ENCODE assay signal across 23 cellular contexts in genomic region chr9:124786881-124787573, GRCh38. TPM values are rescaled to one million over a fixed set of nuclear protein-coding genes. Genes with fewer than 3 reads are reported as not detected.
DNase-seq lines count a peak whose midpoint lies in the region; TF ChIP-seq lines count a peak whose summit lies in the region.
"Had no signal": no experiment of that assay in that cellular context is flagged by ENCODE, and none has a peak within 500 bp of the region (broad histone marks: within the 10 kb centered on the region; RNA-seq: fewer than 3 reads in every experiment).

No MANE protein-coding gene starts in this region.

- H3K36me3 Mint-ChIP-seq in activated naive CD4-positive, alpha-beta T cell treated with anti-CD3 and anti-CD28 coated beads, Interleukin-2, amount 10 ng/mL, durations not matched to agents 7 days and 5 days: no peaks in the 10 kb centered on the region
- H3K36me3 Mint-ChIP-seq in osteocyte (ENCODE audit: unreplicated experiment): peaks cover 1% of the 10 kb centered on the region
- H3K36me3 Mint-ChIP-seq: mesothelial cell of epicardium had no signal

- H3K27ac Mint-ChIP-seq in activated naive CD4-positive, alpha-beta T cell treated with anti-CD3 and anti-CD28 coated beads, Interleukin-2, amount 10 ng/mL, durations not matched to agents 7 days and 5 days: no peak overlapping the region
- no peak overlapping the region for H3K27ac Mint-ChIP-seq in osteocyte (ENCODE audit: unreplicated experiment)
- H3K27ac Mint-ChIP-seq: HFFc6, mesothelial cell of epicardium, nephron had no signal

- no peaks in the 10 kb centered on the region for H3K4me1 ChIP-seq in mesendoderm (ENCODE audit: control insufficient read depth, low read depth, low read length)
- H3K4me1 ChIP-seq: prostate gland had no signal

- no peak overlapping the region for H4K5ac ChIP-seq in mesendoderm (ENCODE audit: low read length)

- H3K4ac ChIP-seq in mesendoderm (ENCODE audit: low read depth, low read length): no peak overlapping the region

- H3K18ac ChIP-seq in mesendoderm (ENCODE audit: low read length): no peak overlapping the region

- H3K27me3 Mint-ChIP-seq in activated naive CD4-positive, alpha-beta T cell treated with anti-CD3 and anti-CD28 coated beads, Interleukin-2, amount 10 ng/mL, durations not matched to agents 7 days and 5 days: peaks cover 41% of the 10 kb centered on the region
- H3K27me3 Mint-ChIP-seq in osteocyte (ENCODE audit: unreplicated experiment): no peaks in the 10 kb centered on the region
- H3K27me3 Mint-ChIP-seq: central memory CD8-positive, alpha-beta T cell had no signal

- H3K4me2 ChIP-seq in mesendoderm (ENCODE audit: low read length): no peak overlapping the region
- H3K4me2 ChIP-seq: BLaER1 had no signal

- H3K27me3 ChIP-seq in dorsolateral prefrontal cortex: no peaks in the 10 kb centered on the region
- no peaks in the 10 kb centered on the region for H3K27me3 ChIP-seq in mesendoderm (ENCODE audit: insufficient read depth, low read length, poor library complexity)
- H3K27me3 ChIP-seq: BLaER1 had no signal

- H3K4me3 Mint-ChIP-seq in activated naive CD4-positive, alpha-beta T cell treated with anti-CD3 and anti-CD28 coated beads, Interleukin-2, amount 10 ng/mL, durations not matched to agents 7 days and 5 days: no peak overlapping the region
- H3K4me3 Mint-ChIP-seq in osteocyte (ENCODE audit: unreplicated experiment): no peak overlapping the region
- H3K4me3 Mint-ChIP-seq: central memory CD8-positive, alpha-beta T cell; HFFc6; mesothelial cell of epicardium; nephron had no signal

- intact Hi-C loops in dorsolateral prefrontal cortex (cut with DNase I): no loop called here

- no peak overlapping the region for H2BK5ac ChIP-seq in mesendoderm (ENCODE audit: low read length)

- H3K9ac ChIP-seq in mesendoderm (ENCODE audit: low read length): no peak overlapping the region
- H3K9ac ChIP-seq: BLaER1 had no signal

- no peak overlapping the region for H3K56ac ChIP-seq in mesendoderm (ENCODE audit: low read length)

- no peaks in the 10 kb centered on the region for H3K36me3 ChIP-seq in mesendoderm (ENCODE audit: control insufficient read depth, insufficient read depth, low read length)
- H3K36me3 ChIP-seq: BLaER1, prostate gland had no signal

- no peak overlapping the region for H3K27ac ChIP-seq in dorsolateral prefrontal cortex
- no peak overlapping the region for H3K27ac ChIP-seq in mesendoderm (ENCODE audit: low read depth, low read length)
- H3K27ac ChIP-seq: BLaER1, prostate gland, skin epidermis had no signal

- no peaks in the 10 kb centered on the region for H3K79me2 ChIP-seq in mesendoderm (ENCODE audit: control insufficient read depth, insufficient read depth, low read length)

- H3K9me3 Mint-ChIP-seq in activated naive CD4-positive, alpha-beta T cell treated with anti-CD3 and anti-CD28 coated beads, Interleukin-2, amount 10 ng/mL, durations not matched to agents 7 days and 5 days: no peaks in the 10 kb centered on the region
- H3K9me3 Mint-ChIP-seq in osteocyte (ENCODE audit: unreplicated experiment): no peaks in the 10 kb centered on the region
- H3K9me3 Mint-ChIP-seq: central memory CD8-positive, alpha-beta T cell; HFFc6; mesothelial cell of epicardium; nephron had no signal

- H3K4me1 Mint-ChIP-seq in activated naive CD4-positive, alpha-beta T cell treated with anti-CD3 and anti-CD28 coated beads, Interleukin-2, amount 10 ng/mL, durations not matched to agents 7 days and 5 days: peaks cover 5% of the 10 kb centered on the region
- H3K4me1 Mint-ChIP-seq in osteocyte (ENCODE audit: unreplicated experiment): peaks cover 33% of the 10 kb centered on the region
- H3K4me1 Mint-ChIP-seq: central memory CD8-positive, alpha-beta T cell had no signal

- H2AK5ac ChIP-seq in mesendoderm (ENCODE audit: low read length): no peak overlapping the region

- no CpG with 5 or more reads among the region's 20 CpGs for WGBS in mesendoderm (ENCODE audit: extremely low coverage, insufficient coverage, low lambda C conversion rate)

- TF ChIP-seq CTCF in dorsolateral prefrontal cortex (IDR thresholded peaks at IDR 0.05 in 54 of 56, conservative IDR thresholded peaks at IDR 0.05 in 2 of 56; ENCODE audit: low read depth in 1 of 56, partially characterized antibody in 56 of 56): no peak
- no peak for TF ChIP-seq CTCF in osteocyte (IDR thresholded peaks at IDR 0.05)

- peak; percentile 14 for DNase-seq in activated naive CD4-positive, alpha-beta T cell treated with anti-CD3 and anti-CD28 coated beads, Interleukin-2, amount 10 ng/mL, durations not matched to agents 7 days and 5 days
- DNase-seq in activated naive CD4-positive, alpha-beta T cell treated with anti-CD3 and anti-CD28 coated beads, Interleukin-2, amount 50 U/mL, for 16 hours: no peak
- DNase-seq in dorsolateral prefrontal cortex (peak in 7 of 10 donors; percentile 3 to 35 (median 21)), osteocyte (ENCODE audit: extremely low spot score, unreplicated experiment) (peak; percentile 67), ureter (ENCODE audit: low spot score) (peak; percentile 39), NCI-H1436 (lab: John Stamatoyannopoulos, UW) (no peak), mesendoderm (no peak), NCI-H1694 (lab: John Stamatoyannopoulos, UW) (no peak)
- DNase-seq: activated CD4-positive, alpha-beta T cell treated with anti-CD3 and anti-CD28 coated beads for 4 hours; Calu3; effector memory CD4-positive, alpha-beta T cell; EL; HFFc6; NCI-H1694 treated with DMSO at 0.1 percent for 48 hours; NCI-H748 treated with DMSO at 0.1 percent for 48 hours; Right ventricle myocardium superior; stimulated activated CD4-positive, alpha-beta T cell treated with anti-CD3 and anti-CD28 coated beads, Interleukin-4, amount 100 ng/mL, for 4 hours had no signal

- H3K4me3 ChIP-seq in dorsolateral prefrontal cortex (no peak overlapping the region), mesendoderm (ENCODE audit: low read length) (no peak overlapping the region)
- H3K4me3 ChIP-seq: BLaER1, prostate gland, skin epidermis had no signal

- no peak overlapping the region for H2BK120ac ChIP-seq in mesendoderm (ENCODE audit: low read depth, low read length)

- CTCF ChIA-PET in activated naive CD4-positive, alpha-beta T cell treated with anti-CD3 and anti-CD28 coated beads, Interleukin-2, amount 10 ng/mL, durations not matched to agents 7 days and 5 days (lab: Charles Lee): interaction anchor here (0.7 kb wide), 1 partner anchor 12 kb away, joined by 3 read pairs; no protein-coding TSS in a partner anchor

- H3K79me1 ChIP-seq in mesendoderm (ENCODE audit: low read length): no peaks in the 10 kb centered on the region

- no peak overlapping the region for H4K8ac ChIP-seq in mesendoderm (ENCODE audit: low read depth, low read length)

- H3K23ac ChIP-seq in mesendoderm (ENCODE audit: low read length): no peak overlapping the region

- no peak overlapping the region for H2BK15ac ChIP-seq in mesendoderm (replicated peaks; ENCODE audit: low read depth)

RNA-seq across cellular contexts. Expression of gene OLFML2A, which starts 10.1 kb away (rescaled TPM):
- total RNA-seq in dorsolateral prefrontal cortex: 10 to 100 TPM in 14 of 120 experiments, 1 to 10 TPM in 104, under 1 TPM in 2; 0.36 to 21.2 (median 4.4) TPM
- total RNA-seq in osteocyte: 146 and 169 TPM in 2 replicates
- 13.1 TPM for total RNA-seq in ureter
- 2.1 TPM for polyA plus RNA-seq in mesendoderm (2013, experiment 1 of 2)
- polyA plus RNA-seq in mesendoderm (2013, experiment 2 of 2): 2.4 TPM

RNA-seq across cellular contexts. Expression of gene NR6A1, which starts 15.9 kb away (rescaled TPM):
- total RNA-seq in dorsolateral prefrontal cortex (1 to 10 TPM; 2.5 to 7.4 (median 4.5) TPM), osteocyte (0.56 and 0.78 TPM in 2 replicates), ureter (5.0 TPM)
- 58.7 TPM for polyA plus RNA-seq in mesendoderm (2013, experiment 1 of 2)
- 58.1 TPM for polyA plus RNA-seq in mesendoderm (2013, experiment 2 of 2)

Comparison
In these comparisons a context has a peak if more than half of its experiments do, and no peak if none do; other contexts are left out.
1. DNase-seq: peak in activated naive CD4-positive, alpha-beta T cell treated with anti-CD3 and anti-CD28 coated beads, Interleukin-2, amount 10 ng/mL, durations not matched to agents 7 days and 5 days (single experiment), dorsolateral prefrontal cortex (7 of 10), osteocyte (single experiment) and ureter (single experiment); none in activated naive CD4-positive, alpha-beta T cell treated with anti-CD3 and anti-CD28 coated beads, Interleukin-2, amount 50 U/mL, for 16 hours (single experiment), NCI-H1436 (single experiment), mesendoderm (single experiment) and NCI-H1694 (single experiment).